In the genomic region with DNA sequence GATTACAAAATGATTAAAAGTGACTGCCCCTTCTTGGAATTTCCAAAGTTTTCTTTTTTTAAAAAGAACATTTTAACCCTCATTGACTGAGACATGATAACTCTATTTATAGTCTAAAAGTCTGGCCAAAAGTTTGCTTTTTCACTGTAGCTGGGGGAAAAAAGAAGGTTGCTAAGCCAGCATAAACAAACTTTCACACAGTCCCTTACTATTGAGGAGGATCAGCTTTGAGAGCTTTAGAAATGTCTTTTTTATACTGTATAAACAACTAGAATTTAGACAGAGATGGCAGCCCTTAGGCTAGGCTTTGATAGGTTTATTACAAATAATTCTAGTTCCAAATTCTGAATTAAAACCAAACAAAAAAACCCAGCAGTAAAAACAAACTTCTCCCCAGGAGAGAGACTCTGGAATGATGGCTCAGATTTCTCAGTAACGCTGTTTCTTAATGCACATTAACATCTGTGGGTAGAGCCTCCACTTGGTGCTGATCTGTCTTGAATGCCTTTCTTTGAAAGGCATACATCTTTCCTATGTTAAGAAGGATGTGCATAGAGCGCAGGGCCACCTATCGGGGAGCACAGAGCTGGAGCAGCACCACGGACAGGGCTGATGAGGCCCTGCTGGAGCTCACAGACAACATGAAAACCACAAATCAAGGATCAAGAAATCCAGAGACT, we compare ENCODE assay signal across 9 cellular contexts.
A peak's percentile ranks its signal among the peaks of the same experiment; 100 is the strongest.
DNase-seq lines count a peak whose midpoint lies in the region; ATAC-seq, FAIRE-seq and TF ChIP-seq lines count a peak whose summit lies in the region.
"Had no signal": no experiment of that assay in that cellular context is flagged by ENCODE, and none has a peak within 500 bp of the region (broad histone marks: within the 10 kb centered on the region; RNA-seq: fewer than 3 reads in every experiment).

No MANE protein-coding gene starts in this region.

- TF ChIP-seq CTCF in fibroblast of pulmonary artery (IDR thresholded peaks at IDR 0.05; ENCODE audit: low read length, missing control alignments) = peak; percentile 38

- H3K4me3 ChIP-seq in fibroblast of pulmonary artery (replicated peaks; ENCODE audit: low read depth, low read length) (no peak overlapping the region), subcutaneous abdominal adipose tissue (ENCODE audit: low read depth in 1 of 5, low read length in 5 of 5) (no peak overlapping the region)

- intact Hi-C loops in activated CD4-positive, alpha-beta memory T cell treated with anti-CD3 and anti-CD28 coated beads for 36 hours (cut with micrococcal nuclease) = no loop called here

- H3K27me3 ChIP-seq in subcutaneous abdominal adipose tissue (ENCODE audit: control insufficient read depth in 5 of 5, insufficient read depth in 4 of 5, low read length in 5 of 5) = no peaks in the 10 kb centered on the region

- peak overlapping the region; percentile 99 for H3K27ac ChIP-seq in subcutaneous abdominal adipose tissue (ENCODE audit: low read depth, low read length)

- no peak overlapping the region for H3K27ac Mint-ChIP-seq in activated CD4-positive, alpha-beta memory T cell treated with anti-CD3 and anti-CD28 coated beads for 36 hours
- no peak overlapping the region for H3K27ac Mint-ChIP-seq in activated CD4-positive, alpha-beta memory T cell treated with anti-CD3 and anti-CD28 coated beads, Interleukin-2, amount 10 ng/mL, durations not matched to agents 7 days and 5 days
- H3K27ac Mint-ChIP-seq: CD4-positive, CD25-positive, alpha-beta regulatory T cell had no signal

- no peaks in the 10 kb centered on the region for H3K9me3 Mint-ChIP-seq in activated CD4-positive, alpha-beta memory T cell treated with anti-CD3 and anti-CD28 coated beads for 36 hours
- H3K9me3 Mint-ChIP-seq in activated CD4-positive, alpha-beta memory T cell treated with anti-CD3 and anti-CD28 coated beads, Interleukin-2, amount 10 ng/mL, durations not matched to agents 7 days and 5 days = no peaks in the 10 kb centered on the region

- H3K27me3 Mint-ChIP-seq in activated CD4-positive, alpha-beta memory T cell treated with anti-CD3 and anti-CD28 coated beads for 36 hours = no peaks in the 10 kb centered on the region
- no peaks in the 10 kb centered on the region for H3K27me3 Mint-ChIP-seq in activated CD4-positive, alpha-beta memory T cell treated with anti-CD3 and anti-CD28 coated beads, Interleukin-2, amount 10 ng/mL, durations not matched to agents 7 days and 5 days

- no peaks in the 10 kb centered on the region for H3K36me3 Mint-ChIP-seq in activated CD4-positive, alpha-beta memory T cell treated with anti-CD3 and anti-CD28 coated beads for 36 hours
- no peaks in the 10 kb centered on the region for H3K36me3 Mint-ChIP-seq in activated CD4-positive, alpha-beta memory T cell treated with anti-CD3 and anti-CD28 coated beads, Interleukin-2, amount 10 ng/mL, durations not matched to agents 7 days and 5 days (ENCODE audit: low read depth)
- H3K36me3 Mint-ChIP-seq: CD4-positive, CD25-positive, alpha-beta regulatory T cell had no signal

- POLR2A ChIA-PET in activated CD4-positive, alpha-beta memory T cell treated with anti-CD3 and anti-CD28 coated beads for 36 hours (lab: Charles Lee) = no interaction called here
- POLR2A ChIA-PET in activated CD4-positive, alpha-beta memory T cell treated with anti-CD3 and anti-CD28 coated beads, Interleukin-2, amount 10 ng/mL, durations not matched to agents 7 days and 5 days (lab: Charles Lee) = no interaction called here

- no peak for TF ChIP-seq POLR2A in H54 (IDR thresholded peaks at IDR 0.05; ENCODE audit: low read depth, low read length)

- H3K4me1 ChIP-seq in subcutaneous abdominal adipose tissue (ENCODE audit: control insufficient read depth in 5 of 5, insufficient read depth in 5 of 5, low read length in 5 of 5) = peaks cover 5 to 91% (median 86%) of the 10 kb centered on the region in 5 donors

- no peak overlapping the region for H3K4me3 Mint-ChIP-seq in activated CD4-positive, alpha-beta memory T cell treated with anti-CD3 and anti-CD28 coated beads for 36 hours
- no peak overlapping the region for H3K4me3 Mint-ChIP-seq in activated CD4-positive, alpha-beta memory T cell treated with anti-CD3 and anti-CD28 coated beads, Interleukin-2, amount 10 ng/mL, durations not matched to agents 7 days and 5 days
- H3K4me3 Mint-ChIP-seq: CD4-positive, CD25-positive, alpha-beta regulatory T cell had no signal

- peaks cover 11% of the 10 kb centered on the region for H3K4me1 Mint-ChIP-seq in activated CD4-positive, alpha-beta memory T cell treated with anti-CD3 and anti-CD28 coated beads for 36 hours (ENCODE audit: low read depth)
- peaks cover 11% of the 10 kb centered on the region for H3K4me1 Mint-ChIP-seq in activated CD4-positive, alpha-beta memory T cell treated with anti-CD3 and anti-CD28 coated beads, Interleukin-2, amount 10 ng/mL, durations not matched to agents 7 days and 5 days
- H3K4me1 Mint-ChIP-seq: CD4-positive, CD25-positive, alpha-beta regulatory T cell had no signal

- CTCF ChIA-PET in activated CD4-positive, alpha-beta memory T cell treated with anti-CD3 and anti-CD28 coated beads for 36 hours (lab: Charles Lee) = interaction anchor here (1.3 kb wide), 1 partner anchor 54 kb away, joined by 5 read pairs; no protein-coding TSS in a partner anchor
- CTCF ChIA-PET in activated CD4-positive, alpha-beta memory T cell treated with anti-CD3 and anti-CD28 coated beads, Interleukin-2, amount 10 ng/mL, durations not matched to agents 7 days and 5 days (lab: Charles Lee) = interaction anchor here (0.6 to 2.4 kb wide), 3 partner anchors 16 to 1520 kb away, joined by 3 to 7 read pairs (median 5); no protein-coding TSS in a partner anchor

- DNase-seq in activated CD4-positive, alpha-beta memory T cell treated with anti-CD3 and anti-CD28 coated beads for 36 hours = peak; percentile 24
- no peak for DNase-seq in activated CD4-positive, alpha-beta memory T cell treated with anti-CD3 and anti-CD28 coated beads, Interleukin-2, amount 10 ng/mL, durations not matched to agents 7 days and 5 days
- DNase-seq in RPMI7951 (ENCODE audit: low read depth) = peak; percentile 9
- peak; percentile 63 for DNase-seq in fibroblast of pulmonary artery (ENCODE audit: low read depth)
- DNase-seq in H54 (ENCODE audit: insufficient read length, low spot score) = no peak
- DNase-seq in NCI-H526 (lab: John Stamatoyannopoulos, UW) = no peak

- ATAC-seq in GM21360 (IDR thresholded peaks at IDR 0.05; ENCODE audit: unreplicated experiment) = no peak

- peak overlapping the region in 1 of 5 donors; percentile 55 for H3K9ac ChIP-seq in subcutaneous abdominal adipose tissue (ENCODE audit: low read length in 5 of 5)

- FAIRE-seq in H54 (lab: Jason Lieb, UNC) = no peak

- H3K36me3 ChIP-seq in subcutaneous abdominal adipose tissue (ENCODE audit: control insufficient read depth in 5 of 5, insufficient read depth in 5 of 5, low read length in 5 of 5) = peaks cover 23 to 44% (median 26%) of the 10 kb centered on the region in 5 donors

- no peaks in the 10 kb centered on the region for H3K9me3 ChIP-seq in subcutaneous abdominal adipose tissue (ENCODE audit: control insufficient read depth in 5 of 5, low read length in 5 of 5)

Comparison
In these comparisons a context has a peak if more than half of its experiments do, and no peak if none do; other contexts are left out.
1. DNase-seq: peak in activated CD4-positive, alpha-beta memory T cell treated with anti-CD3 and anti-CD28 coated beads for 36 hours (single experiment), RPMI7951 (single experiment) and fibroblast of pulmonary artery (single experiment); none in activated CD4-positive, alpha-beta memory T cell treated with anti-CD3 and anti-CD28 coated beads, Interleukin-2, amount 10 ng/mL, durations not matched to agents 7 days and 5 days (single experiment), H54 (single experiment) and NCI-H526 (0 of 2).